8 cellular contexts compared by ENCODE assay signal in genomic region chr17:57553991-57554825, GRCh38.
DNase-seq lines count a peak whose midpoint lies in the region; ATAC-seq and TF ChIP-seq lines count a peak whose summit lies in the region.
"Had no signal": no experiment of that assay in that cellular context is flagged by ENCODE, and none has a peak within 500 bp of the region (broad histone marks: within the 10 kb centered on the region; RNA-seq: fewer than 3 reads in every experiment).

No MANE protein-coding gene starts in this region.

- H3K4me2 ChIP-seq in H9 (ENCODE audit: insufficient read depth, insufficient read length, low read length) (no peak overlapping the region), neural progenitor cell (peak overlapping the region; percentile 52)

- H3K4me1 Mint-ChIP-seq in H9: peaks cover 63 to 81% of the 10 kb centered on the region in 2 experiments
- H3K4me1 Mint-ChIP-seq in neural progenitor cell: peaks cover 99% of the 10 kb centered on the region

- no peaks in the 10 kb centered on the region for H4K20me1 ChIP-seq in H9 (ENCODE audit: control insufficient read depth, insufficient read depth, insufficient read length)
- peaks cover 89% of the 10 kb centered on the region for H4K20me1 ChIP-seq in neural progenitor cell (ENCODE audit: low read depth)

- peak; percentile 82 for DNase-seq in H9
- DNase-seq in NCI-H524 treated with DMSO at 0.1 percent for 48 hours (lab: John Stamatoyannopoulos, UW): peak; percentile 99
- peak; percentile 18 for DNase-seq in fibroblast of mammary gland (ENCODE audit: low read depth)
- DNase-seq in neural progenitor cell (ENCODE audit: low spot score): peak; percentile 92
- DNase-seq in activated CD4-positive, CD25-positive, alpha-beta regulatory T cell treated with anti-CD3 and anti-CD28 coated beads, Interleukin-2, amount 50 U/mL, for 72 hours: no peak
- no peak for DNase-seq in stimulated activated naive CD4-positive, alpha-beta T cell (lab: John Stamatoyannopoulos, UW)
- DNase-seq: SHP77 had no signal

- H3K4ac ChIP-seq in H9 (ENCODE audit: low read depth, low read length): no peak overlapping the region; the same call in 1 of the 2 replicates

- no peak overlapping the region for H3K4me3 ChIP-seq in fibroblast of mammary gland (ENCODE audit: control insufficient read depth, low read depth, low read length)
- no peak overlapping the region for H3K4me3 ChIP-seq in neural progenitor cell

- H2AFZ ChIP-seq in H9 (ENCODE audit: low read length) (no peak overlapping the region), neural progenitor cell (replicated peaks) (no peak overlapping the region)

- H3K27ac ChIP-seq in H9 (ENCODE audit: insufficient read length, low read depth, low read length) (no peak overlapping the region), neural progenitor cell (no peak overlapping the region)

- no peak for ATAC-seq in GM21576 (IDR thresholded peaks at IDR 0.05; ENCODE audit: unreplicated experiment)

- no peaks in the 10 kb centered on the region for H3K36me3 ChIP-seq in neural progenitor cell

- H2AK5ac ChIP-seq in H9 (ENCODE audit: insufficient read length, low read length): no peak overlapping the region

- H4K91ac ChIP-seq in H9 (ENCODE audit: insufficient read length, low read depth, low read length): no peak overlapping the region

- no peak for TF ChIP-seq CTCF in H9 (conservative IDR thresholded peaks at IDR 0.05)
- no peak for TF ChIP-seq CTCF in fibroblast of mammary gland (conservative IDR thresholded peaks at IDR 0.05; ENCODE audit: control insufficient read depth, insufficient read depth, low read depth, low read length)
- no peak for TF ChIP-seq CTCF in neural progenitor cell (IDR thresholded peaks at IDR 0.05)

- H3K79me1 ChIP-seq in H9 (ENCODE audit: insufficient read depth, low read depth, low read length, poor library complexity, severe bottlenecking): no peaks in the 10 kb centered on the region

- H3K27me3 Mint-ChIP-seq in H9 (ENCODE audit: low read depth): no peaks in the 10 kb centered on the region
- H3K27me3 Mint-ChIP-seq in neural progenitor cell (ENCODE audit: insufficient read depth, low read depth): peaks cover 16% of the 10 kb centered on the region

- no peak overlapping the region for H4K5ac ChIP-seq in H9 (ENCODE audit: insufficient read length, low read depth, low read length)

- H2BK15ac ChIP-seq in H9 (ENCODE audit: low read depth, low read length): no peak overlapping the region

- H3K9me3 ChIP-seq in H9 (ENCODE audit: control insufficient read depth, low read depth, low read length) (no peaks in the 10 kb centered on the region), neural progenitor cell (ENCODE audit: low read depth) (no peaks in the 10 kb centered on the region)

- H3K36me3 Mint-ChIP-seq in H9 (ENCODE audit: insufficient read depth in 1 of 3, low read depth in 3 of 3): no peaks in the 10 kb centered on the region; a peak in 1 of 7 replicates
- H3K36me3 Mint-ChIP-seq in neural progenitor cell: peaks cover 20% of the 10 kb centered on the region

- H3K4me3 Mint-ChIP-seq in H9: no peak overlapping the region; a peak in 1 of 5 replicates
- H3K4me3 Mint-ChIP-seq in neural progenitor cell: peak overlapping the region; percentile 79

- peaks cover 57% of the 10 kb centered on the region for H3F3A ChIP-seq in neural progenitor cell (ENCODE audit: low read depth)

- H3K23me2 ChIP-seq in H9 (ENCODE audit: insufficient read length, low read depth, low read length, poor library complexity, severe bottlenecking): no peaks in the 10 kb centered on the region

- H3K4me1 ChIP-seq in H9 (ENCODE audit: insufficient read depth, low read length): peaks cover 16% of the 10 kb centered on the region; the same call in 1 of the 2 replicates
- H3K4me1 ChIP-seq in neural progenitor cell: peaks cover 82% of the 10 kb centered on the region

- no peaks in the 10 kb centered on the region for H3K9me3 Mint-ChIP-seq in H9
- H3K9me3 Mint-ChIP-seq in neural progenitor cell: no peaks in the 10 kb centered on the region

- no peak overlapping the region for H2BK5ac ChIP-seq in H9 (ENCODE audit: insufficient read length, low read length)

- no peaks in the 10 kb centered on the region for H3K79me2 ChIP-seq in H9 (ENCODE audit: insufficient read depth, low read length)
- H3K79me2 ChIP-seq in neural progenitor cell (ENCODE audit: low read depth): peaks cover 61% of the 10 kb centered on the region

- WGBS in H9 (ENCODE audit: extremely low coverage, insufficient read length, low lambda C conversion rate): no CpG with 5 or more reads among the region's 14 CpGs

- H4K8ac ChIP-seq in H9 (replicated peaks; ENCODE audit: insufficient read length, low read depth, low read length): no peak overlapping the region

- peak overlapping the region; percentile 25 for H2BK120ac ChIP-seq in H9 (ENCODE audit: low read depth, low read length, poor library complexity, severe bottlenecking)

- H2BK12ac ChIP-seq in H9 (ENCODE audit: insufficient read length, low read depth, low read length): no peak overlapping the region

- H3T11ph ChIP-seq in H9 (ENCODE audit: low read length): no peak overlapping the region

- H3K56ac ChIP-seq in H9 (ENCODE audit: insufficient read length, low read depth, low read length): no peak overlapping the region

- H3K23ac ChIP-seq in H9 (ENCODE audit: insufficient read length, low read depth, low read length): no peak overlapping the region

- H3K18ac ChIP-seq in H9 (ENCODE audit: insufficient read length, low read depth, low read length): peak overlapping the region; percentile 68

- peak overlapping the region in 1 of 3 experiments; percentile 87; a peak in 3 of 7 replicates for H3K27ac Mint-ChIP-seq in H9
- H3K27ac Mint-ChIP-seq in neural progenitor cell: peak overlapping the region; percentile 98

- no peak overlapping the region for H3K9ac ChIP-seq in H9 (ENCODE audit: extremely low read depth, insufficient read length, low read length)
- H3K9ac ChIP-seq in neural progenitor cell: no peak overlapping the region

- H2BK20ac ChIP-seq in H9 (ENCODE audit: low read depth, low read length, poor library complexity, severe bottlenecking): no peak overlapping the region

- H3K14ac ChIP-seq in H9 (ENCODE audit: insufficient read depth, low read length): peak overlapping the region; percentile 62; the same call in 1 of the 2 replicates

- no peaks in the 10 kb centered on the region for H3K27me3 ChIP-seq in H9 (ENCODE audit: insufficient read depth, low read length)
- H3K27me3 ChIP-seq in neural progenitor cell: no peaks in the 10 kb centered on the region

Comparison
In these comparisons a context has a peak if more than half of its experiments do, and no peak if none do; other contexts are left out.
1. DNase-seq: peak in H9 (single experiment), NCI-H524 treated with DMSO at 0.1 percent for 48 hours (single experiment), fibroblast of mammary gland (single experiment) and neural progenitor cell (single experiment); none in activated CD4-positive, CD25-positive, alpha-beta regulatory T cell treated with anti-CD3 and anti-CD28 coated beads, Interleukin-2, amount 50 U/mL, for 72 hours (single experiment) and stimulated activated naive CD4-positive, alpha-beta T cell (0 of 6).